ENCODE assay signal across 18 cellular contexts in genomic region chr13:20721058-20721453, GRCh38. TPM values are rescaled to one million over a fixed set of nuclear protein-coding genes. Genes with fewer than 3 reads are reported as not detected.
DNase-seq lines count a peak whose midpoint lies in the region; ATAC-seq and TF ChIP-seq lines count a peak whose summit lies in the region.
"Had no signal": no experiment of that assay in that cellular context is flagged by ENCODE, and none has a peak within 500 bp of the region (broad histone marks: within the 10 kb centered on the region; RNA-seq: fewer than 3 reads in every experiment).

No MANE protein-coding gene starts in this region.

- H3K27me3 ChIP-seq in iPS-20b (ENCODE audit: insufficient read depth, low read length) = peaks cover 47% of the 10 kb centered on the region

- H3K4me3 Mint-ChIP-seq in activated CD8-positive, alpha-beta T cell treated with anti-CD3 and anti-CD28 coated beads for 36 hours = peak overlapping the region; percentile 61
- H3K4me3 Mint-ChIP-seq in activated CD8-positive, alpha-beta T cell treated with anti-CD3 and anti-CD28 coated beads, Interleukin-2, amount 10 ng/mL, durations not matched to agents 7 days and 5 days = no peak overlapping the region
- no peak overlapping the region for H3K4me3 Mint-ChIP-seq in stimulated activated memory B cell treated with anti-CD40 and anti-IgM and Interleukin-4, amounts not matched to agents 10 μg/mL and 1 μg/mL and 100 μg/mL, for 72 hours

- no peaks in the 10 kb centered on the region for H3K9me3 ChIP-seq in iPS-20b (ENCODE audit: insufficient read depth, low read depth, low read length)
- H3K9me3 ChIP-seq: Caco-2, neutrophil, transverse colon had no signal

- CTCF ChIA-PET in activated CD8-positive, alpha-beta T cell treated with anti-CD3 and anti-CD28 coated beads for 36 hours (lab: Charles Lee) = interaction anchor here (1.3 to 1.5 kb wide), 2 partner anchors 10 to 19 kb away, joined by 5 to 8 read pairs; no protein-coding TSS in a partner anchor
- CTCF ChIA-PET in activated CD8-positive, alpha-beta T cell treated with anti-CD3 and anti-CD28 coated beads, Interleukin-2, amount 10 ng/mL, durations not matched to agents 7 days and 5 days (lab: Charles Lee) = interaction anchor here (1.3 to 2.1 kb wide), 3 partner anchors 11 to 204 kb away, joined by 3 to 9 read pairs (median 3); no protein-coding TSS in a partner anchor

- no peak for TF ChIP-seq CTCF in activated CD8-positive, alpha-beta T cell treated with anti-CD3 and anti-CD28 coated beads for 36 hours (IDR thresholded peaks at IDR 0.05)
- no peak for TF ChIP-seq CTCF in choroid plexus epithelial cell (conservative IDR thresholded peaks at IDR 0.05; ENCODE audit: low read depth, low read length)

- no peaks in the 10 kb centered on the region for H3K4me1 ChIP-seq in iPS-20b (ENCODE audit: insufficient read depth, low read length)

- no peak overlapping the region for H3K27ac ChIP-seq in iPS-20b (ENCODE audit: low read length)
- H3K27ac ChIP-seq: neutrophil, transverse colon had no signal

- no peaks in the 10 kb centered on the region for H3K9me3 Mint-ChIP-seq in activated CD8-positive, alpha-beta T cell treated with anti-CD3 and anti-CD28 coated beads for 36 hours
- no peaks in the 10 kb centered on the region for H3K9me3 Mint-ChIP-seq in activated CD8-positive, alpha-beta T cell treated with anti-CD3 and anti-CD28 coated beads, Interleukin-2, amount 10 ng/mL, durations not matched to agents 7 days and 5 days (ENCODE audit: insufficient read depth)
- H3K9me3 Mint-ChIP-seq in stimulated activated memory B cell treated with anti-CD40 and anti-IgM and Interleukin-4, amounts not matched to agents 10 μg/mL and 1 μg/mL and 100 μg/mL, for 72 hours = no peaks in the 10 kb centered on the region
- H3K9me3 Mint-ChIP-seq: activated CD4-positive, alpha-beta T cell treated with anti-CD3 and anti-CD28 coated beads, Interleukin-2, amount 10 ng/mL, durations not matched to agents 24 days and 14 days; effector memory CD8-positive, alpha-beta T cell had no signal

- no peak for ATAC-seq in activated CD8-positive, alpha-beta T cell treated with anti-CD3 and anti-CD28 coated beads for 36 hours
- no peak for ATAC-seq in activated CD8-positive, alpha-beta T cell treated with anti-CD3 and anti-CD28 coated beads, Interleukin-2, amount 10 ng/mL, durations not matched to agents 7 days and 5 days
- peak; percentile 9 for ATAC-seq in stimulated activated memory B cell treated with anti-CD40 and anti-IgM and Interleukin-4, amounts not matched to agents 10 μg/mL and 1 μg/mL and 100 μg/mL, for 72 hours
- ATAC-seq in GM21723 (IDR thresholded peaks at IDR 0.05; ENCODE audit: unreplicated experiment) (no peak), HG03469 (IDR thresholded peaks at IDR 0.05; ENCODE audit: unreplicated experiment) (no peak)

- H3K4me3 ChIP-seq in choroid plexus epithelial cell (ENCODE audit: low read depth, low read length) (peak overlapping the region; percentile 54), iPS-20b (ENCODE audit: low read length) (peak overlapping the region; percentile 70; the same call in 1 of the 2 replicates)

- POLR2A ChIA-PET in activated CD8-positive, alpha-beta T cell treated with anti-CD3 and anti-CD28 coated beads for 36 hours (lab: Charles Lee) = no interaction called here
- POLR2A ChIA-PET in activated CD8-positive, alpha-beta T cell treated with anti-CD3 and anti-CD28 coated beads, Interleukin-2, amount 10 ng/mL, durations not matched to agents 7 days and 5 days (lab: Charles Lee) = no interaction called here

- no peak overlapping the region for H3K9ac ChIP-seq in iPS-20b (ENCODE audit: low read depth, low read length)

- H3K36me3 ChIP-seq in iPS-20b (ENCODE audit: insufficient read depth, low read depth, low read length) = no peaks in the 10 kb centered on the region
- H3K36me3 ChIP-seq: neutrophil, transverse colon had no signal

- H3K27me3 Mint-ChIP-seq in activated CD8-positive, alpha-beta T cell treated with anti-CD3 and anti-CD28 coated beads for 36 hours = peaks cover 20% of the 10 kb centered on the region
- H3K27me3 Mint-ChIP-seq in activated CD8-positive, alpha-beta T cell treated with anti-CD3 and anti-CD28 coated beads, Interleukin-2, amount 10 ng/mL, durations not matched to agents 7 days and 5 days (ENCODE audit: low read depth) = peaks cover 19% of the 10 kb centered on the region
- no peaks in the 10 kb centered on the region for H3K27me3 Mint-ChIP-seq in stimulated activated memory B cell treated with anti-CD40 and anti-IgM and Interleukin-4, amounts not matched to agents 10 μg/mL and 1 μg/mL and 100 μg/mL, for 72 hours

- no peaks in the 10 kb centered on the region for H3K36me3 Mint-ChIP-seq in activated CD8-positive, alpha-beta T cell treated with anti-CD3 and anti-CD28 coated beads for 36 hours (ENCODE audit: low read depth)
- no peaks in the 10 kb centered on the region for H3K36me3 Mint-ChIP-seq in activated CD8-positive, alpha-beta T cell treated with anti-CD3 and anti-CD28 coated beads, Interleukin-2, amount 10 ng/mL, durations not matched to agents 7 days and 5 days (ENCODE audit: low read depth)
- H3K36me3 Mint-ChIP-seq in stimulated activated memory B cell treated with anti-CD40 and anti-IgM and Interleukin-4, amounts not matched to agents 10 μg/mL and 1 μg/mL and 100 μg/mL, for 72 hours = no peaks in the 10 kb centered on the region

- DNase-seq in activated CD8-positive, alpha-beta T cell treated with anti-CD3 and anti-CD28 coated beads for 36 hours = no peak
- no peak for DNase-seq in activated CD8-positive, alpha-beta T cell treated with anti-CD3 and anti-CD28 coated beads, Interleukin-2, amount 10 ng/mL, durations not matched to agents 7 days and 5 days
- DNase-seq in choroid plexus epithelial cell (ENCODE audit: low read depth) (no peak), DMS53 (lab: John Stamatoyannopoulos, UW) (no peak)
- DNase-seq: 8988T; activated CD4-positive, alpha-beta T cell treated with anti-CD3 and anti-CD28 coated beads, Interleukin-2, amount 10 ng/mL, durations not matched to agents 24 days and 14 days; activated CD8-positive, alpha-beta memory T cell treated with anti-CD3 and anti-CD28 coated beads, Interleukin-2, amount 50 U/mL, for 48 hours; amniotic stem cell; Caco-2; central memory CD4-positive, alpha-beta T cell; effector memory CD8-positive, alpha-beta T cell; EL; transverse colon had no signal

- no peak overlapping the region for H3K27ac Mint-ChIP-seq in activated CD8-positive, alpha-beta T cell treated with anti-CD3 and anti-CD28 coated beads for 36 hours
- no peak overlapping the region for H3K27ac Mint-ChIP-seq in activated CD8-positive, alpha-beta T cell treated with anti-CD3 and anti-CD28 coated beads, Interleukin-2, amount 10 ng/mL, durations not matched to agents 7 days and 5 days
- H3K27ac Mint-ChIP-seq in stimulated activated memory B cell treated with anti-CD40 and anti-IgM and Interleukin-4, amounts not matched to agents 10 μg/mL and 1 μg/mL and 100 μg/mL, for 72 hours = no peak overlapping the region
- H3K27ac Mint-ChIP-seq: activated CD4-positive, alpha-beta T cell treated with anti-CD3 and anti-CD28 coated beads, Interleukin-2, amount 10 ng/mL, durations not matched to agents 24 days and 14 days; effector memory CD8-positive, alpha-beta T cell had no signal

- intact Hi-C loops in activated CD8-positive, alpha-beta T cell treated with anti-CD3 and anti-CD28 coated beads for 36 hours (cut with micrococcal nuclease) = no loop called here

- H3K4me1 Mint-ChIP-seq in activated CD8-positive, alpha-beta T cell treated with anti-CD3 and anti-CD28 coated beads for 36 hours (ENCODE audit: low read depth) = peaks cover 6% of the 10 kb centered on the region
- peaks cover 2% of the 10 kb centered on the region for H3K4me1 Mint-ChIP-seq in activated CD8-positive, alpha-beta T cell treated with anti-CD3 and anti-CD28 coated beads, Interleukin-2, amount 10 ng/mL, durations not matched to agents 7 days and 5 days (ENCODE audit: low read depth)
- H3K4me1 Mint-ChIP-seq in stimulated activated memory B cell treated with anti-CD40 and anti-IgM and Interleukin-4, amounts not matched to agents 10 μg/mL and 1 μg/mL and 100 μg/mL, for 72 hours = peaks cover 7% of the 10 kb centered on the region

RNA-seq across cellular contexts. Expression of gene IL17D, which starts 17.6 kb away (rescaled TPM):
- total RNA-seq in activated CD8-positive, alpha-beta T cell treated with anti-CD3 and anti-CD28 coated beads for 36 hours = under 1 TPM; 0.49 to 0.54 TPM
- under 1 TPM; 0.13 to 0.18 TPM for total RNA-seq in activated CD8-positive, alpha-beta T cell treated with anti-CD3 and anti-CD28 coated beads, Interleukin-2, amount 10 ng/mL, durations not matched to agents 7 days and 5 days
- total RNA-seq: activated CD4-positive, alpha-beta T cell treated with anti-CD3 and anti-CD28 coated beads, Interleukin-2, amount 10 ng/mL, durations not matched to agents 24 days and 14 days had no signal

RNA-seq across cellular contexts. Expression of gene EEF1AKMT1, which starts 52.7 kb away (rescaled TPM):
- total RNA-seq in activated CD8-positive, alpha-beta T cell treated with anti-CD3 and anti-CD28 coated beads for 36 hours = 10 to 100 TPM; 18.7 to 19.6 TPM
- total RNA-seq in activated CD8-positive, alpha-beta T cell treated with anti-CD3 and anti-CD28 coated beads, Interleukin-2, amount 10 ng/mL, durations not matched to agents 7 days and 5 days = 10 to 100 TPM in 1 of 2 experiments, 1 to 10 TPM in 1; 10.0 to 11.2 TPM
